1 cellular context compared by ENCODE assay signal in genomic region chrX:13338985-13339384, GRCh38.
TF ChIP-seq lines count a peak whose summit lies in the region.

No MANE protein-coding gene starts in this region.

TF ChIP-seq in SK-N-SH treated with all-trans-retinoic acid at 6 μM for 48 hours, 23 proteins besides CTCF, POLR2A, EP300 and RAD21 (continued from another document):
- no peak for TF ChIP-seq POU6F1 (CRISPR knock-in tag; IDR thresholded peaks at IDR 0.05; ENCODE audit: borderline replicate concordance, low read depth)
